12 cellular contexts compared by ENCODE assay signal in genomic region chr15:69082556-69082955, GRCh38.
DNase-seq lines count a peak whose midpoint lies in the region; ATAC-seq and TF ChIP-seq lines count a peak whose summit lies in the region.
"Had no signal": no experiment of that assay in that cellular context is flagged by ENCODE, and none has a peak within 500 bp of the region (broad histone marks: within the 10 kb centered on the region; RNA-seq: fewer than 3 reads in every experiment).

No MANE protein-coding gene starts in this region.

- in situ Hi-C loops in gastrocnemius medialis (cut with MboI; ENCODE audit: low sequenced_read_pairs in 4 of 4) = no loop called here

- no peaks in the 10 kb centered on the region for H3K9me3 Mint-ChIP-seq in neural progenitor cell
- H3K9me3 Mint-ChIP-seq: activated T-cell treated with anti-CD3 and anti-CD28 coated beads, Interleukin-2, amount 50 U/mL, for 4 hours; T-cell had no signal

- TF ChIP-seq POLR2A in gastrocnemius medialis (IDR thresholded peaks at IDR 0.05) = no peak

- no peaks in the 10 kb centered on the region for H3K9me2 ChIP-seq in hepatocyte (replicated peaks; ENCODE audit: insufficient read depth)

- H3K9ac ChIP-seq in neural progenitor cell = no peak overlapping the region

- H3K4me3 ChIP-seq in HEK293 (ENCODE audit: low read depth, low read length) = no peak overlapping the region
- H3K4me3 ChIP-seq in hepatocyte = no peak overlapping the region
- no peak overlapping the region for H3K4me3 ChIP-seq in gastrocnemius medialis
- no peak overlapping the region for H3K4me3 ChIP-seq in neural progenitor cell

- H4K20me1 ChIP-seq in hepatocyte (ENCODE audit: insufficient read depth, poor library complexity, severe bottlenecking) = no peaks in the 10 kb centered on the region
- H4K20me1 ChIP-seq in neural progenitor cell (ENCODE audit: low read depth) = no peaks in the 10 kb centered on the region

- no peaks in the 10 kb centered on the region for H3K9me3 ChIP-seq in HEK293 (ENCODE audit: control insufficient read depth, insufficient read depth, low read depth, low read length)
- no peaks in the 10 kb centered on the region for H3K9me3 ChIP-seq in hepatocyte (ENCODE audit: low read depth)
- H3K9me3 ChIP-seq in gastrocnemius medialis = no peaks in the 10 kb centered on the region
- no peaks in the 10 kb centered on the region for H3K9me3 ChIP-seq in neural progenitor cell (ENCODE audit: low read depth)

- DNase-seq in amniotic epithelial cell (ENCODE audit: low read depth) (peak; percentile 71), hepatocyte (ENCODE audit: low spot score) (no peak), gastrocnemius medialis (no peak), activated gamma-delta T cell treated with Interleukin-2 at 50 U/mL for 16 hours (no peak), DMS53 treated with DMSO at 0.1 percent for 48 hours (lab: John Stamatoyannopoulos, UW; ENCODE audit: unreplicated experiment) (no peak), neural progenitor cell (ENCODE audit: low spot score) (no peak)
- DNase-seq: activated T-cell treated with anti-CD3 and anti-CD28 coated beads, Interleukin-2, amount 50 U/mL, for 4 hours; DMS153; NCI-H226; T-cell had no signal

- peaks cover 30% of the 10 kb centered on the region for H3K27me3 Mint-ChIP-seq in neural progenitor cell (ENCODE audit: insufficient read depth, low read depth)

- H3K36me3 ChIP-seq in HEK293 (ENCODE audit: control insufficient read depth in 2 of 2, insufficient read depth in 1 of 2, low read length in 2 of 2) (no peaks in the 10 kb centered on the region; a peak in 1 of 3 replicates), hepatocyte (replicated peaks; ENCODE audit: insufficient read depth, low read depth) (no peaks in the 10 kb centered on the region), gastrocnemius medialis (no peaks in the 10 kb centered on the region), neural progenitor cell (no peaks in the 10 kb centered on the region)

- ATAC-seq in gastrocnemius medialis = peak in 1 of 2 donors; percentile 48
- ATAC-seq in GM18868 (IDR thresholded peaks at IDR 0.05; ENCODE audit: unreplicated experiment) = no peak
- ATAC-seq: activated T-cell treated with anti-CD3 and anti-CD28 coated beads, Interleukin-2, amount 50 U/mL, for 4 hours; T-cell had no signal

- H3K27ac ChIP-seq in HEK293 (ENCODE audit: extremely low read depth, low read depth, low read length) = no peak overlapping the region
- H3K27ac ChIP-seq in hepatocyte = peak overlapping the region; percentile 74
- peak overlapping the region; percentile 63 to 74 (median 69) for H3K27ac ChIP-seq in gastrocnemius medialis
- H3K27ac ChIP-seq in neural progenitor cell = no peak overlapping the region

- no peaks in the 10 kb centered on the region for H3K36me3 Mint-ChIP-seq in neural progenitor cell
- H3K36me3 Mint-ChIP-seq: T-cell had no signal

- H3K27ac Mint-ChIP-seq in neural progenitor cell = no peak overlapping the region
- H3K27ac Mint-ChIP-seq: T-cell had no signal

- intact Hi-C loops in gastrocnemius medialis (cut with DNase I; ENCODE audit: low total_unique reads) = loop anchor here (5.0 kb wide), 1 partner anchor 80 kb away; the partner anchor contains the start of gene GLCE

- H2AFZ ChIP-seq in hepatocyte (no peak overlapping the region), neural progenitor cell (replicated peaks) (no peak overlapping the region)

- 51% methylated on average over 3 of the region's 3 CpGs for WGBS in hepatocyte (ENCODE audit: low lambda C conversion rate, missing lambda C conversion rate)

- H3K79me2 ChIP-seq in hepatocyte = no peaks in the 10 kb centered on the region
- H3K79me2 ChIP-seq in neural progenitor cell (ENCODE audit: low read depth) = no peaks in the 10 kb centered on the region

- no peak for TF ChIP-seq CTCF in HEK293 (tag by site-specific recombination; IDR thresholded peaks at IDR 0.05)
- TF ChIP-seq CTCF in hepatocyte (IDR thresholded peaks at IDR 0.05; ENCODE audit: poor library complexity) = no peak
- no peak for TF ChIP-seq CTCF in gastrocnemius medialis (IDR thresholded peaks at IDR 0.05 in 4 of 5, conservative IDR thresholded peaks at IDR 0.05 in 1 of 5)
- no peak for TF ChIP-seq CTCF in neural progenitor cell (IDR thresholded peaks at IDR 0.05)

- H3F3A ChIP-seq in neural progenitor cell (ENCODE audit: low read depth) = peaks cover 26% of the 10 kb centered on the region

- H3K4me3 Mint-ChIP-seq in neural progenitor cell = no peak overlapping the region
- H3K4me3 Mint-ChIP-seq: activated T-cell treated with anti-CD3 and anti-CD28 coated beads, Interleukin-2, amount 50 U/mL, for 4 hours; T-cell had no signal

- H3K27me3 ChIP-seq in hepatocyte (no peaks in the 10 kb centered on the region), gastrocnemius medialis (no peaks in the 10 kb centered on the region), neural progenitor cell (peaks cover 60% of the 10 kb centered on the region)

- H3K4me1 Mint-ChIP-seq in neural progenitor cell = peaks cover 53% of the 10 kb centered on the region

- H3K4me2 ChIP-seq in hepatocyte (peak overlapping the region; percentile 13), neural progenitor cell (no peak overlapping the region)

- CTCF ChIA-PET in HEK293 (lab: Yijun Ruan, JAX) = interaction anchor here (1.7 kb wide), 1 partner anchor 23 kb away, joined by 3 read pairs; no protein-coding TSS in a partner anchor

- POLR2A ChIA-PET in HEK293 (lab: Yijun Ruan, JAX) = interaction anchor here (1.4 kb wide), 1 partner anchor 78 kb away, joined by 5 read pairs; the partner anchor contains the start of gene GLCE

- peaks cover 28% of the 10 kb centered on the region for H3K4me1 ChIP-seq in HEK293 (ENCODE audit: control insufficient read depth, insufficient read depth, low read length)
- H3K4me1 ChIP-seq in hepatocyte (ENCODE audit: insufficient read depth) = peaks cover 25% of the 10 kb centered on the region
- peaks cover 28 to 41% of the 10 kb centered on the region in 2 donors for H3K4me1 ChIP-seq in gastrocnemius medialis
- H3K4me1 ChIP-seq in neural progenitor cell = peaks cover 34% of the 10 kb centered on the region

TF ChIP-seq in HEK293, 187 proteins besides CTCF, POLR2A, EP300 and RAD21:
- TF ChIP-seq ZNF335 (tag by site-specific recombination; conservative IDR thresholded peaks at IDR 0.05) = 0 out of 2 replicates have a peak, but pooled peaks have one; percentile 4
- no peak for TF ChIP-seq SETDB1 (IDR thresholded peaks at IDR 0.05; ENCODE audit: insufficient read length, low read length)
- TF ChIP-seq ZNF645 (tag by site-specific recombination; IDR thresholded peaks at IDR 0.05) = no peak
- peak; percentile 45; the same call in 1 of the 2 replicates for TF ChIP-seq PRDM6 (tag by site-specific recombination; IDR thresholded peaks at IDR 0.05)

Comparison
In these comparisons a context has a peak if more than half of its experiments do, and no peak if none do; other contexts are left out.
1. H3K27ac ChIP-seq: peak in hepatocyte (single experiment) and gastrocnemius medialis (4 of 4); none in HEK293 (single experiment) and neural progenitor cell (single experiment).